ENCODE assay signal across 22 cellular contexts in the genomic region with DNA sequence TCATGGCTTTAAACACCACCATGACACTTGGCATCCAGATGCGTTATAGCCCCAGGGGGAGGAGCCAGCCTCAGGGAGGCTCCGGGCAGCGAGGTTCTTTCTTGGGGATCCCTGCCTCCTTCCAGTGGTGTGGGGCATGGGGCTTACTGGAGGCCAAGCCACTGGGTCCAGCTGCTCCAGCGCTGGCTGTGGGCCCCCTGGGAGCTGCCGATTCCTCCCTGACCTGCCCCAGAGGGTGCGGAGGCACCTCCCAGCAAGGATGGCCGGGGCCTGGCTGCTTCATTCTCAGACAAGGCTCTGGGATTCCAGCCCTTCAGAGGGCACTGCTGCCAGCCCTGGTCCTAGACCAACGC.
DNase-seq lines count a peak whose midpoint lies in the region; ATAC-seq and TF ChIP-seq lines count a peak whose summit lies in the region.
"Had no signal": no experiment of that assay in that cellular context is flagged by ENCODE, and none has a peak within 500 bp of the region (broad histone marks: within the 10 kb centered on the region; RNA-seq: fewer than 3 reads in every experiment).

No MANE protein-coding gene starts in this region.

- H3K9ac ChIP-seq in neural progenitor cell = no peak overlapping the region
- H3K9ac ChIP-seq: KMS-11 had no signal

- H3K4me3 ChIP-seq in esophagus (ENCODE audit: low read depth in 1 of 2, low read length in 2 of 2) = no peak overlapping the region
- no peak overlapping the region for H3K4me3 ChIP-seq in neural progenitor cell
- no peak overlapping the region for H3K4me3 ChIP-seq in upper lobe of right lung
- H3K4me3 ChIP-seq: body of pancreas had no signal

- CTCF ChIA-PET in RWPE1 (lab: Yijun Ruan, JAX) = no interaction called here
- CTCF ChIA-PET in activated naive CD4-positive, alpha-beta T cell treated with anti-CD3 and anti-CD28 coated beads, Interleukin-2, amount 10 ng/mL, durations not matched to agents 7 days and 5 days (lab: Charles Lee) = no interaction called here

- no peak overlapping the region for H2AFZ ChIP-seq in neural progenitor cell (replicated peaks)

- peak overlapping the region; percentile 33 for H3K27ac Mint-ChIP-seq in neural progenitor cell
- no peak overlapping the region for H3K27ac Mint-ChIP-seq in activated naive CD4-positive, alpha-beta T cell treated with anti-CD3 and anti-CD28 coated beads, Interleukin-2, amount 10 ng/mL, durations not matched to agents 7 days and 5 days
- H3K27ac Mint-ChIP-seq: activated naive CD8-positive, alpha-beta T cell; dendritic cell treated with granulocyte-macrophage colony-stimulating factor and Interleukin-4, amounts not matched to agents 40 ng/mL and 50 ng/mL, for 4 days; memory B cell; natural killer cell treated with Interleukin-12 subunit alpha and Interleukin-12 subunit beta and Interleukin-15 and Interleukin-18, amount 100 ng/mL, for 72 hours; stimulated activated effector memory CD8-positive, alpha-beta T cell treated with anti-CD3 and anti-CD28 coated beads, Interleukin-12 subunit alpha, Interleukin-12 subunit beta, amount 100 ng/mL, for 72 hours; T-helper 1 cell treated with Interleukin-12 subunit alpha and Interleukin-12 subunit beta and Interleukin-4 antibody, amounts not matched to agents 30 μg/mL and 1 μg/mL, for 36 hours had no signal

- H3F3A ChIP-seq in neural progenitor cell (ENCODE audit: low read depth) = peaks cover 31% of the 10 kb centered on the region

- no peaks in the 10 kb centered on the region for H3K9me3 Mint-ChIP-seq in neural progenitor cell
- no peaks in the 10 kb centered on the region for H3K9me3 Mint-ChIP-seq in activated naive CD4-positive, alpha-beta T cell treated with anti-CD3 and anti-CD28 coated beads, Interleukin-2, amount 10 ng/mL, durations not matched to agents 7 days and 5 days
- H3K9me3 Mint-ChIP-seq: dendritic cell treated with granulocyte-macrophage colony-stimulating factor and Interleukin-4, amounts not matched to agents 40 ng/mL and 50 ng/mL, for 4 days; memory B cell; natural killer cell treated with Interleukin-12 subunit alpha and Interleukin-12 subunit beta and Interleukin-15 and Interleukin-18, amount 100 ng/mL, for 72 hours; stimulated activated effector memory CD8-positive, alpha-beta T cell treated with anti-CD3 and anti-CD28 coated beads, Interleukin-12 subunit alpha, Interleukin-12 subunit beta, amount 100 ng/mL, for 72 hours; T-helper 1 cell treated with Interleukin-12 subunit alpha and Interleukin-12 subunit beta and Interleukin-4 antibody, amounts not matched to agents 30 μg/mL and 1 μg/mL, for 36 hours had no signal

- H3K79me2 ChIP-seq in neural progenitor cell (ENCODE audit: low read depth) = no peaks in the 10 kb centered on the region

- ATAC-seq in upper lobe of right lung = no peak
- no peak for ATAC-seq in GM19324 (IDR thresholded peaks at IDR 0.05; ENCODE audit: low FRiP score, unreplicated experiment)
- ATAC-seq: body of pancreas; natural killer cell treated with Interleukin-12 subunit alpha and Interleukin-12 subunit beta and Interleukin-15 and Interleukin-18, amount 100 ng/mL, for 72 hours; stimulated activated effector memory CD8-positive, alpha-beta T cell treated with anti-CD3 and anti-CD28 coated beads, Interleukin-12 subunit alpha, Interleukin-12 subunit beta, amount 100 ng/mL, for 72 hours had no signal

- intact Hi-C loops in upper lobe of right lung (cut with DNase I) = no loop called here
- intact Hi-C loops in posterior vena cava (cut with DNase I) = loop anchor here in 1 of 2 donors (5.0 kb wide), 1 partner anchor 102 kb away; no protein-coding TSS in a partner anchor

- TF ChIP-seq CTCF in RWPE1 (conservative IDR thresholded peaks at IDR 0.05; ENCODE audit: low read depth) (no peak), neural progenitor cell (IDR thresholded peaks at IDR 0.05) (no peak), upper lobe of right lung (IDR thresholded peaks at IDR 0.05) (no peak)

- H3K36me3 ChIP-seq in esophagus (ENCODE audit: control insufficient read depth in 2 of 2, insufficient read depth in 2 of 2, low read length in 1 of 2) = peaks cover 0 to 13% of the 10 kb centered on the region in 2 donors
- H3K36me3 ChIP-seq in neural progenitor cell = no peaks in the 10 kb centered on the region
- H3K36me3 ChIP-seq in upper lobe of right lung = peaks cover 6% of the 10 kb centered on the region

- H3K9me3 ChIP-seq in esophagus (ENCODE audit: control insufficient read depth in 2 of 2, insufficient read depth in 1 of 2, low read depth in 1 of 2, low read length in 1 of 2) = no peaks in the 10 kb centered on the region
- no peaks in the 10 kb centered on the region for H3K9me3 ChIP-seq in neural progenitor cell (ENCODE audit: low read depth)
- no peaks in the 10 kb centered on the region for H3K9me3 ChIP-seq in upper lobe of right lung
- H3K9me3 ChIP-seq: body of pancreas had no signal

- peak overlapping the region; percentile 99 for H3K27ac ChIP-seq in RWPE1
- peak overlapping the region; percentile 89 to 92 for H3K27ac ChIP-seq in esophagus (ENCODE audit: low read depth in 2 of 2, low read length in 1 of 2)
- no peak overlapping the region for H3K27ac ChIP-seq in neural progenitor cell
- peak overlapping the region; percentile 62 for H3K27ac ChIP-seq in upper lobe of right lung
- H3K27ac ChIP-seq: KMS-11 had no signal

- H3K36me3 Mint-ChIP-seq in neural progenitor cell = peaks cover 3% of the 10 kb centered on the region
- H3K36me3 Mint-ChIP-seq in activated naive CD4-positive, alpha-beta T cell treated with anti-CD3 and anti-CD28 coated beads, Interleukin-2, amount 10 ng/mL, durations not matched to agents 7 days and 5 days = no peaks in the 10 kb centered on the region
- H3K36me3 Mint-ChIP-seq: natural killer cell treated with Interleukin-12 subunit alpha and Interleukin-12 subunit beta and Interleukin-15 and Interleukin-18, amount 100 ng/mL, for 72 hours had no signal

- H3K27me3 ChIP-seq in esophagus (ENCODE audit: control insufficient read depth in 1 of 2, insufficient read depth in 2 of 2, low read length in 2 of 2) (no peaks in the 10 kb centered on the region), neural progenitor cell (peaks cover 22% of the 10 kb centered on the region), upper lobe of right lung (no peaks in the 10 kb centered on the region)
- H3K27me3 ChIP-seq: body of pancreas had no signal

- H3K4me3 Mint-ChIP-seq in neural progenitor cell = no peak overlapping the region
- H3K4me3 Mint-ChIP-seq in activated naive CD4-positive, alpha-beta T cell treated with anti-CD3 and anti-CD28 coated beads, Interleukin-2, amount 10 ng/mL, durations not matched to agents 7 days and 5 days = no peak overlapping the region
- H3K4me3 Mint-ChIP-seq: activated naive CD8-positive, alpha-beta T cell; dendritic cell treated with granulocyte-macrophage colony-stimulating factor and Interleukin-4, amounts not matched to agents 40 ng/mL and 50 ng/mL, for 4 days; memory B cell; natural killer cell treated with Interleukin-12 subunit alpha and Interleukin-12 subunit beta and Interleukin-15 and Interleukin-18, amount 100 ng/mL, for 72 hours; stimulated activated effector memory CD8-positive, alpha-beta T cell treated with anti-CD3 and anti-CD28 coated beads, Interleukin-12 subunit alpha, Interleukin-12 subunit beta, amount 100 ng/mL, for 72 hours; T-helper 1 cell treated with Interleukin-12 subunit alpha and Interleukin-12 subunit beta and Interleukin-4 antibody, amounts not matched to agents 30 μg/mL and 1 μg/mL, for 36 hours had no signal

- 79 to 80% methylated on average over 7 to 8 of the region's 8 CpGs for WGBS in esophagus, 2 donors

- DNase-seq in RWPE1 (ENCODE audit: low spot score) (no peak), neural progenitor cell (ENCODE audit: low spot score) (no peak), upper lobe of right lung (no peak), posterior vena cava (ENCODE audit: low spot score) (no peak)
- DNase-seq in activated naive CD4-positive, alpha-beta T cell treated with anti-CD3 and anti-CD28 coated beads, Interleukin-2, amount 10 ng/mL, durations not matched to agents 7 days and 5 days = no peak
- DNase-seq: activated T-cell treated with anti-CD3 and anti-CD28 coated beads, Interleukin-2, amount 50 U/mL, for 48 hours; AML-193; body of pancreas; NCI-H1092 treated with DMSO at 0.1 percent for 48 hours; NCI-H524 treated with DMSO at 0.1 percent for 48 hours; SHP77; stimulated activated CD4-positive, alpha-beta T cell treated with anti-CD3 and anti-CD28 coated beads, Interleukin-15, amount 100 ng/mL, for 24 hours; trophoblast cell had no signal

- POLR2A ChIA-PET in RWPE1 (lab: Yijun Ruan, JAX; ENCODE audit: low non-redundant PET) = no interaction called here

- peaks cover 41% of the 10 kb centered on the region for H3K4me1 Mint-ChIP-seq in neural progenitor cell
- H3K4me1 Mint-ChIP-seq in activated naive CD4-positive, alpha-beta T cell treated with anti-CD3 and anti-CD28 coated beads, Interleukin-2, amount 10 ng/mL, durations not matched to agents 7 days and 5 days = peaks cover 4% of the 10 kb centered on the region
- H3K4me1 Mint-ChIP-seq: memory B cell; stimulated activated effector memory CD8-positive, alpha-beta T cell treated with anti-CD3 and anti-CD28 coated beads, Interleukin-12 subunit alpha, Interleukin-12 subunit beta, amount 100 ng/mL, for 72 hours had no signal

- peaks cover 10% of the 10 kb centered on the region for H3K27me3 Mint-ChIP-seq in neural progenitor cell (ENCODE audit: insufficient read depth, low read depth)
- H3K27me3 Mint-ChIP-seq in activated naive CD4-positive, alpha-beta T cell treated with anti-CD3 and anti-CD28 coated beads, Interleukin-2, amount 10 ng/mL, durations not matched to agents 7 days and 5 days = peaks cover 24% of the 10 kb centered on the region
- H3K27me3 Mint-ChIP-seq: activated naive CD8-positive, alpha-beta T cell; memory B cell; natural killer cell treated with Interleukin-12 subunit alpha and Interleukin-12 subunit beta and Interleukin-15 and Interleukin-18, amount 100 ng/mL, for 72 hours had no signal

- no peak overlapping the region for H3K4me2 ChIP-seq in neural progenitor cell
- H3K4me2 ChIP-seq: KMS-11 had no signal

- H3K4me1 ChIP-seq in esophagus (ENCODE audit: control insufficient read depth in 2 of 2, insufficient read depth in 2 of 2, low read length in 1 of 2) = peaks cover 11 to 22% of the 10 kb centered on the region in 2 donors
- peaks cover 35% of the 10 kb centered on the region for H3K4me1 ChIP-seq in neural progenitor cell
- H3K4me1 ChIP-seq in upper lobe of right lung = peaks cover 23% of the 10 kb centered on the region

- H4K20me1 ChIP-seq in neural progenitor cell (ENCODE audit: low read depth) = peaks cover 42% of the 10 kb centered on the region
